17 cellular contexts compared by ENCODE assay signal in genomic region chr7:8500286-8500685, GRCh38.
A peak's percentile ranks its signal among the peaks of the same experiment; 100 is the strongest.
DNase-seq lines count a peak whose midpoint lies in the region; TF ChIP-seq lines count a peak whose summit lies in the region.
"Had no signal": no experiment of that assay in that cellular context is flagged by ENCODE, and none has a peak within 500 bp of the region (broad histone marks: within the 10 kb centered on the region; RNA-seq: fewer than 3 reads in every experiment).

No MANE protein-coding gene starts in this region.

- TF ChIP-seq POLR2A in suprapubic skin (IDR thresholded peaks at IDR 0.05), result no peak
- TF ChIP-seq POLR2A in tibial nerve (IDR thresholded peaks at IDR 0.05), result no peak

- no peaks in the 10 kb centered on the region for H3K36me3 Mint-ChIP-seq in activated naive CD4-positive, alpha-beta T cell treated with anti-CD3 and anti-CD28 coated beads, Interleukin-2, amount 10 ng/mL, durations not matched to agents 7 days and 5 days
- H3K36me3 Mint-ChIP-seq: IgD-negative memory B cell had no signal

- H3K4me3 ChIP-seq in suprapubic skin (no peak overlapping the region), tibial nerve (no peak overlapping the region)
- H3K4me3 ChIP-seq: GM12878, GM23248, HAP-1 had no signal

- CTCF ChIA-PET in activated naive CD4-positive, alpha-beta T cell treated with anti-CD3 and anti-CD28 coated beads, Interleukin-2, amount 10 ng/mL, durations not matched to agents 7 days and 5 days (lab: Charles Lee), result no interaction called here

- TF ChIP-seq EP300 in suprapubic skin (IDR thresholded peaks at IDR 0.05) (no peak), tibial nerve (IDR thresholded peaks at IDR 0.05) (no peak)

- H3K27me3 ChIP-seq in suprapubic skin (no peaks in the 10 kb centered on the region), tibial nerve (no peaks in the 10 kb centered on the region)

- TF ChIP-seq CTCF in suprapubic skin (IDR thresholded peaks at IDR 0.05), result no peak
- no peak for TF ChIP-seq CTCF in tibial nerve (IDR thresholded peaks at IDR 0.05)

- no peak overlapping the region for H3K27ac Mint-ChIP-seq in activated naive CD4-positive, alpha-beta T cell treated with anti-CD3 and anti-CD28 coated beads, Interleukin-2, amount 10 ng/mL, durations not matched to agents 7 days and 5 days
- H3K27ac Mint-ChIP-seq: IgD-negative memory B cell had no signal

- no peaks in the 10 kb centered on the region for H3K4me1 Mint-ChIP-seq in activated naive CD4-positive, alpha-beta T cell treated with anti-CD3 and anti-CD28 coated beads, Interleukin-2, amount 10 ng/mL, durations not matched to agents 7 days and 5 days
- H3K4me1 Mint-ChIP-seq: IgD-negative memory B cell had no signal

- H3K4me1 ChIP-seq in suprapubic skin (no peaks in the 10 kb centered on the region), tibial nerve (no peaks in the 10 kb centered on the region)
- H3K4me1 ChIP-seq: HAP-1 had no signal

- peak; percentile 22 for DNase-seq in COLO829 (ENCODE audit: low spot score)
- peak; percentile 78 for DNase-seq in LHCN-M2 (ENCODE audit: low read depth)
- peak; percentile 11 for DNase-seq in RPMI7951 (ENCODE audit: low read depth)
- peak; percentile 50 for DNase-seq in myocyte (ENCODE audit: low read depth)
- no peak for DNase-seq in activated naive CD4-positive, alpha-beta T cell treated with anti-CD3 and anti-CD28 coated beads, Interleukin-2, amount 10 ng/mL, durations not matched to agents 7 days and 5 days
- no peak for DNase-seq in suprapubic skin (ENCODE audit: low spot score in 2 of 2)
- no peak for DNase-seq in tibial nerve (ENCODE audit: low spot score in 2 of 2)
- DNase-seq: GM23248, Karpas-422, NCI-H1092 treated with DMSO at 0.1 percent for 48 hours, NCI-H345, T-helper 1 cell had no signal

- H3K27me3 Mint-ChIP-seq in activated naive CD4-positive, alpha-beta T cell treated with anti-CD3 and anti-CD28 coated beads, Interleukin-2, amount 10 ng/mL, durations not matched to agents 7 days and 5 days, result no peaks in the 10 kb centered on the region
- H3K27me3 Mint-ChIP-seq: IgD-negative memory B cell had no signal

- H3K9me3 ChIP-seq in suprapubic skin (no peaks in the 10 kb centered on the region), tibial nerve (no peaks in the 10 kb centered on the region)
- H3K9me3 ChIP-seq: HAP-1 had no signal

- no peaks in the 10 kb centered on the region for H3K36me3 ChIP-seq in suprapubic skin
- H3K36me3 ChIP-seq in tibial nerve, result no peaks in the 10 kb centered on the region
- H3K36me3 ChIP-seq: HAP-1 had no signal

- no peak overlapping the region for H3K4me3 Mint-ChIP-seq in activated naive CD4-positive, alpha-beta T cell treated with anti-CD3 and anti-CD28 coated beads, Interleukin-2, amount 10 ng/mL, durations not matched to agents 7 days and 5 days
- H3K4me3 Mint-ChIP-seq: IgD-negative memory B cell had no signal

- 26% methylated on average over 2 of the region's 2 CpGs for WGBS in suprapubic skin
- WGBS in tibial nerve, 2 donors, result 9 to 18% methylated on average over 2 of the region's 2 CpGs

- no peak overlapping the region for H3K27ac ChIP-seq in suprapubic skin
- H3K27ac ChIP-seq in tibial nerve, result no peak overlapping the region
- H3K27ac ChIP-seq: C4-2B, GM23248, RWPE1 had no signal

- H3K9me3 Mint-ChIP-seq in activated naive CD4-positive, alpha-beta T cell treated with anti-CD3 and anti-CD28 coated beads, Interleukin-2, amount 10 ng/mL, durations not matched to agents 7 days and 5 days, result no peaks in the 10 kb centered on the region

Comparison
In these comparisons a context has a peak if more than half of its experiments do, and no peak if none do; other contexts are left out.
1. DNase-seq: peak in COLO829 (single experiment), LHCN-M2 (single experiment), RPMI7951 (single experiment) and myocyte (single experiment); none in activated naive CD4-positive, alpha-beta T cell treated with anti-CD3 and anti-CD28 coated beads, Interleukin-2, amount 10 ng/mL, durations not matched to agents 7 days and 5 days (single experiment), suprapubic skin (0 of 2) and tibial nerve (0 of 2).